8 cellular contexts compared by ENCODE assay signal in genomic region chr4:48269861-48270515, GRCh38. TPM values are rescaled to one million over a fixed set of nuclear protein-coding genes. Genes with fewer than 3 reads are reported as not detected.
DNase-seq lines count a peak whose midpoint lies in the region; ATAC-seq and TF ChIP-seq lines count a peak whose summit lies in the region.

No MANE protein-coding gene starts in this region.

- ATAC-seq in CD8-positive, alpha-beta T cell = peak; percentile 88
- peak; percentile 80 for ATAC-seq in GM19372 (IDR thresholded peaks at IDR 0.05; ENCODE audit: low read depth, unreplicated experiment)
- peak; percentile 79 for ATAC-seq in HG03521 (IDR thresholded peaks at IDR 0.05; ENCODE audit: unreplicated experiment)
- peak; percentile 95 for ATAC-seq in activated CD8-positive, alpha-beta memory T cell treated with anti-CD3 and anti-CD28 coated beads, Interleukin-2, amount 10 ng/mL, durations not matched to agents 7 days and 5 days

- POLR2A ChIA-PET in CD8-positive, alpha-beta T cell (lab: Charles Lee) = no interaction called here

- 5 to 7% methylated on average over 36 to 40 of the region's 41 CpGs for WGBS in endodermal cell (ENCODE audit: insufficient coverage in 1 of 2, insufficient read length in 1 of 2), 2 experiments

- no peaks in the 10 kb centered on the region for H3K27me3 ChIP-seq in CD8-positive, alpha-beta T cell (ENCODE audit: insufficient read depth, low read length)
- H3K27me3 ChIP-seq in endodermal cell (ENCODE audit: control insufficient read depth, insufficient read depth, low read length, poor library complexity, severe bottlenecking) = no peaks in the 10 kb centered on the region

- CTCF ChIA-PET in CD8-positive, alpha-beta T cell (lab: Charles Lee) = no interaction called here
- CTCF ChIA-PET in activated CD8-positive, alpha-beta memory T cell treated with anti-CD3 and anti-CD28 coated beads, Interleukin-2, amount 10 ng/mL, durations not matched to agents 7 days and 5 days (lab: Charles Lee) = interaction anchor here (1.0 kb wide), 1 partner anchor 72 kb away, joined by 3 read pairs; no protein-coding TSS in a partner anchor

- H3K4me3 ChIP-seq in CD8-positive, alpha-beta T cell (ENCODE audit: low read depth, low read length) = peak overlapping the region; percentile 98
- H3K4me3 ChIP-seq in endodermal cell (ENCODE audit: low read length) = peak overlapping the region; percentile 84

- peak overlapping the region; percentile 47 for H3K27ac ChIP-seq in CD8-positive, alpha-beta T cell (ENCODE audit: low read depth, low read length)
- no peak overlapping the region for H3K27ac ChIP-seq in endodermal cell (ENCODE audit: low read depth, low read length)

- H3K27me3 Mint-ChIP-seq in CD8-positive, alpha-beta T cell (ENCODE audit: low read depth) = no peaks in the 10 kb centered on the region
- no peaks in the 10 kb centered on the region for H3K27me3 Mint-ChIP-seq in activated CD8-positive, alpha-beta memory T cell treated with anti-CD3 and anti-CD28 coated beads, Interleukin-2, amount 10 ng/mL, durations not matched to agents 7 days and 5 days
- no peaks in the 10 kb centered on the region for H3K27me3 Mint-ChIP-seq in endodermal cell (ENCODE audit: insufficient read depth)

- H3K9me3 ChIP-seq in CD8-positive, alpha-beta T cell (ENCODE audit: low read length) = no peaks in the 10 kb centered on the region
- H3K9me3 ChIP-seq in endodermal cell (ENCODE audit: control insufficient read depth, low read length) = no peaks in the 10 kb centered on the region

- peak; percentile 74 to 88 (median 82) for DNase-seq in CD8-positive, alpha-beta T cell
- DNase-seq in NOMO-1 treated with DMSO at 0.1 percent for 48 hours (lab: John Stamatoyannopoulos, UW; ENCODE audit: unreplicated experiment) (peak; percentile 91), endodermal cell (peak; percentile 98), midbrain (lab: John Stamatoyannopoulos, UW) (peak; percentile 34)
- peak; percentile 94 for DNase-seq in activated CD8-positive, alpha-beta memory T cell treated with anti-CD3 and anti-CD28 coated beads, Interleukin-2, amount 10 ng/mL, durations not matched to agents 7 days and 5 days
- peak; percentile 65 to 76 for DNase-seq in stimulated activated CD8-positive, alpha-beta memory T cell treated with anti-CD3 and anti-CD28 coated beads, Interleukin-2, amount 100 ng/mL, for 1 hour (ENCODE audit: low read depth in 2 of 2)

- peak overlapping the region; percentile 80 for H3K27ac Mint-ChIP-seq in CD8-positive, alpha-beta T cell
- H3K27ac Mint-ChIP-seq in activated CD8-positive, alpha-beta memory T cell treated with anti-CD3 and anti-CD28 coated beads, Interleukin-2, amount 10 ng/mL, durations not matched to agents 7 days and 5 days = peak overlapping the region; percentile 84
- peak overlapping the region; percentile 87 for H3K27ac Mint-ChIP-seq in endodermal cell

- peak overlapping the region; percentile 34 for H3K9ac ChIP-seq in endodermal cell (ENCODE audit: extremely low read depth, low read length, poor library complexity, severe bottlenecking)

- intact Hi-C loops in CD8-positive, alpha-beta T cell (cut with DNase I, micrococcal nuclease) = loop anchor here (1.0 to 5.0 kb wide), 8 partner anchors 71 to 807 kb away; partner anchors contain the start of genes NFXL1 (in 2 of the 2), COMMD8 (in 1 of the 2), OCIAD1 (in 1 of the 2) and SLAIN2 (in 1 of the 2)

- no peaks in the 10 kb centered on the region for H3K9me3 Mint-ChIP-seq in CD8-positive, alpha-beta T cell
- H3K9me3 Mint-ChIP-seq in activated CD8-positive, alpha-beta memory T cell treated with anti-CD3 and anti-CD28 coated beads, Interleukin-2, amount 10 ng/mL, durations not matched to agents 7 days and 5 days (ENCODE audit: low read depth) = no peaks in the 10 kb centered on the region
- peaks cover 10% of the 10 kb centered on the region for H3K9me3 Mint-ChIP-seq in endodermal cell

- H3K4me3 Mint-ChIP-seq in CD8-positive, alpha-beta T cell = peak overlapping the region; percentile 96
- peak overlapping the region; percentile 92 for H3K4me3 Mint-ChIP-seq in activated CD8-positive, alpha-beta memory T cell treated with anti-CD3 and anti-CD28 coated beads, Interleukin-2, amount 10 ng/mL, durations not matched to agents 7 days and 5 days
- peak overlapping the region; percentile 81 for H3K4me3 Mint-ChIP-seq in endodermal cell

- H3K36me3 ChIP-seq in CD8-positive, alpha-beta T cell (ENCODE audit: insufficient read depth, low read length) = no peaks in the 10 kb centered on the region
- H3K36me3 ChIP-seq in endodermal cell (ENCODE audit: control insufficient read depth, insufficient read depth, low read length) = peaks cover 3% of the 10 kb centered on the region

- H3K36me3 Mint-ChIP-seq in CD8-positive, alpha-beta T cell = peaks cover 3% of the 10 kb centered on the region
- peaks cover 5% of the 10 kb centered on the region for H3K36me3 Mint-ChIP-seq in activated CD8-positive, alpha-beta memory T cell treated with anti-CD3 and anti-CD28 coated beads, Interleukin-2, amount 10 ng/mL, durations not matched to agents 7 days and 5 days
- peaks cover 6% of the 10 kb centered on the region for H3K36me3 Mint-ChIP-seq in endodermal cell (ENCODE audit: low read depth)

- no peak for TF ChIP-seq CTCF in CD8-positive, alpha-beta T cell (IDR thresholded peaks at IDR 0.05)
- TF ChIP-seq CTCF in endodermal cell (conservative IDR thresholded peaks at IDR 0.05) = peak; percentile 56

- H3K4me1 Mint-ChIP-seq in CD8-positive, alpha-beta T cell (ENCODE audit: low read depth) = peaks cover 18% of the 10 kb centered on the region
- peaks cover 16% of the 10 kb centered on the region for H3K4me1 Mint-ChIP-seq in activated CD8-positive, alpha-beta memory T cell treated with anti-CD3 and anti-CD28 coated beads, Interleukin-2, amount 10 ng/mL, durations not matched to agents 7 days and 5 days
- peaks cover 5% of the 10 kb centered on the region for H3K4me1 Mint-ChIP-seq in endodermal cell

- H3K4me1 ChIP-seq in CD8-positive, alpha-beta T cell (ENCODE audit: insufficient read depth, low read length) = peaks cover 12% of the 10 kb centered on the region
- no peaks in the 10 kb centered on the region for H3K4me1 ChIP-seq in endodermal cell (ENCODE audit: control insufficient read depth, insufficient read depth, low read length)

RNA-seq across cellular contexts. Expression of gene TEC, which starts 0.3 kb away (rescaled TPM):
- 1 to 10 TPM; 1.4 to 1.8 TPM for total RNA-seq in CD8-positive, alpha-beta T cell
- 1 to 10 TPM; 2.0 to 3.0 TPM for total RNA-seq in activated CD8-positive, alpha-beta memory T cell treated with anti-CD3 and anti-CD28 coated beads, Interleukin-2, amount 10 ng/mL, durations not matched to agents 7 days and 5 days
- 1 to 10 TPM; 3.8 to 5.4 TPM for total RNA-seq in endodermal cell
- 0.78 TPM for polyA plus RNA-seq in endodermal cell (2013, experiment 1 of 2)
- 0.91 TPM for polyA plus RNA-seq in endodermal cell (2013, experiment 2 of 2)

Comparison
In these comparisons a context has a peak if more than half of its experiments do, and no peak if none do; other contexts are left out.
1. DNase-seq: peak in every context shown above with its lines; median percentile 98 in endodermal cell; 94 in activated CD8-positive, alpha-beta memory T cell treated with anti-CD3 and anti-CD28 coated beads, Interleukin-2, amount 10 ng/mL, durations not matched to agents 7 days and 5 days; 91 in NOMO-1 treated with DMSO at 0.1 percent for 48 hours; 82 in CD8-positive, alpha-beta T cell; 70 in stimulated activated CD8-positive, alpha-beta memory T cell treated with anti-CD3 and anti-CD28 coated beads, Interleukin-2, amount 100 ng/mL, for 1 hour; 34 in midbrain.